16 cellular contexts compared by ENCODE assay signal in genomic region chr1:53583021-53583902, GRCh38.
DNase-seq lines count a peak whose midpoint lies in the region; ATAC-seq and TF ChIP-seq lines count a peak whose summit lies in the region.
"Had no signal": no experiment of that assay in that cellular context is flagged by ENCODE, and none has a peak within 500 bp of the region (broad histone marks: within the 10 kb centered on the region; RNA-seq: fewer than 3 reads in every experiment).

No MANE protein-coding gene starts in this region.

- peaks cover 41% of the 10 kb centered on the region for H3K4me1 ChIP-seq in KMS-11 (ENCODE audit: low read depth, poor library complexity, severe bottlenecking)
- no peaks in the 10 kb centered on the region for H3K4me1 ChIP-seq in gastrocnemius medialis
- H3K4me1 ChIP-seq: esophagus squamous epithelium had no signal

- no peaks in the 10 kb centered on the region for H3K9me3 ChIP-seq in gastrocnemius medialis
- H3K9me3 ChIP-seq: body of pancreas, esophagus squamous epithelium had no signal

- in situ Hi-C loops in gastrocnemius medialis (cut with MboI; ENCODE audit: low sequenced_read_pairs in 4 of 4), result no loop called here

- H3K4me2 ChIP-seq in KMS-11, result peak overlapping the region; percentile 30; the same call in 1 of the 2 replicates

- no peak for ATAC-seq in activated CD4-positive, CD25-positive, alpha-beta regulatory T cell treated with anti-CD3 and anti-CD28 coated beads, Interleukin-2, amount 50 U/mL, for 24 hours
- ATAC-seq in sciatic nerve (no peak), gastrocnemius medialis (no peak), GM19463 (IDR thresholded peaks at IDR 0.05; ENCODE audit: unreplicated experiment) (no peak)

- no peaks in the 10 kb centered on the region for H4K20me1 ChIP-seq in KMS-11 (ENCODE audit: insufficient read depth)

- intact Hi-C loops in sciatic nerve (cut with DNase I) (no loop called here), gastrocnemius medialis (cut with DNase I; ENCODE audit: low total_unique reads) (no loop called here)

- no peak for TF ChIP-seq POLR2A in gastrocnemius medialis (IDR thresholded peaks at IDR 0.05)

- DNase-seq in activated CD4-positive, CD25-positive, alpha-beta regulatory T cell treated with anti-CD3 and anti-CD28 coated beads, Interleukin-2, amount 50 U/mL, for 72 hours, result peak; percentile 15
- DNase-seq in fibroblast of peridontal ligament (ENCODE audit: extremely low read depth) (peak; percentile 83), sciatic nerve (ENCODE audit: low spot score) (peak; percentile 48), gastrocnemius medialis (no peak), iPS-NIHi7 (ENCODE audit: extremely low spot score) (no peak)
- DNase-seq: CD4-positive, CD25-positive, alpha-beta regulatory T cell; DND-41; esophagus squamous epithelium; NCI-H1092; stimulated activated naive CD4-positive, alpha-beta T cell treated with Interleukin-2 at 50 U/mL for 16 hours had no signal

- H2AFZ ChIP-seq in KMS-11 (ENCODE audit: low read depth), result no peak overlapping the region

- no peaks in the 10 kb centered on the region for H3K36me3 ChIP-seq in KMS-11 (ENCODE audit: insufficient read depth)
- H3K36me3 ChIP-seq in gastrocnemius medialis, result no peaks in the 10 kb centered on the region
- H3K36me3 ChIP-seq: esophagus squamous epithelium had no signal

- H3K79me2 ChIP-seq in KMS-11 (ENCODE audit: insufficient read depth, low read depth), result no peaks in the 10 kb centered on the region

- TF ChIP-seq CTCF in KMS-11 (conservative IDR thresholded peaks at IDR 0.05; ENCODE audit: low read depth, low read length) (no peak), gastrocnemius medialis (IDR thresholded peaks at IDR 0.05 in 4 of 5, conservative IDR thresholded peaks at IDR 0.05 in 1 of 5) (no peak)

- no peak overlapping the region for H3K9ac ChIP-seq in KMS-11

- H3K27ac ChIP-seq in KMS-11 (peak overlapping the region; percentile 50; the same call in 1 of the 2 replicates), gastrocnemius medialis (no peak overlapping the region)
- H3K27ac ChIP-seq: 22Rv1, esophagus squamous epithelium, VCaP had no signal

- no peaks in the 10 kb centered on the region for H3K27me3 ChIP-seq in KMS-11 (ENCODE audit: insufficient read depth, low read depth)
- no peaks in the 10 kb centered on the region for H3K27me3 ChIP-seq in gastrocnemius medialis
- H3K27me3 ChIP-seq: body of pancreas, esophagus squamous epithelium had no signal

- no peak overlapping the region for H3K4me3 ChIP-seq in KMS-11 (IDR thresholded peaks at IDR 0.05; ENCODE audit: insufficient read depth, low read depth, low read length)
- H3K4me3 ChIP-seq in gastrocnemius medialis, result no peak overlapping the region
- H3K4me3 ChIP-seq: body of pancreas, esophagus squamous epithelium had no signal

Comparison
In these comparisons a context has a peak if more than half of its experiments do, and no peak if none do; other contexts are left out.
1. DNase-seq: peak in activated CD4-positive, CD25-positive, alpha-beta regulatory T cell treated with anti-CD3 and anti-CD28 coated beads, Interleukin-2, amount 50 U/mL, for 72 hours (single experiment), fibroblast of peridontal ligament (single experiment) and sciatic nerve (single experiment); none in gastrocnemius medialis (0 of 2) and iPS-NIHi7 (single experiment).